ENCODE assay signal across 14 cellular contexts in the genomic region with DNA sequence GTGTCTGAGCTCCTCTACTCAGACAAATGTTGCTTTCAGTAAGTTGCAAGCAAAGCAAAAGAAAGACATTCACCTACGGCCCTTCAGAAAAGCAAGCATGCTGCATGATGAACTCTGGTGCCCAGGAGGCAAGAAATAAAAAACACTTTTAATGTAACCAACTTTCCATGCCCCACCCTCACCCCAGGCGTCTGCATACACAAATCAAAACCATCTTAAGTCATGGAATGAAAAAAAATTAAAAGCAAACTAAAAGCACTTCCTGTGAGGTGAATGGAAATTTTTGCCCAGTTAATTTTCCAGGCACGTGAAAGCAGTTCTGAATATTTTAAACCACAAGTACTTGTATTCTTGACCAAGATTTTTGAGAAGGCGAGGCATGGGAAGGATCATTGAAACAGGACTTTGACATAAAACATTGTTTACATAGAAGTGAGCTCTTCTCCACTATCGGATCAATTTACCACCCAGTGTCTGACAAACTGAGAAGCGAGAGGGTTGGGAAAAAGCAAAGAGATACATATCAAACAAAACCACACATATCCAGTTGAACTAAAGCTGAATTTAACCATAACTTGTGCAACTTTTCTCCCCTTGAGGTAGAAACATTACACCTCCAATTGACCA. TPM values are rescaled to one million over a fixed set of nuclear protein-coding genes. Genes with fewer than 3 reads are reported as not detected.
A peak's percentile ranks its signal among the peaks of the same experiment; 100 is the strongest.
DNase-seq lines count a peak whose midpoint lies in the region; ATAC-seq lines count a peak whose summit lies in the region.
"Had no signal": no experiment of that assay in that cellular context is flagged by ENCODE, and none has a peak within 500 bp of the region (broad histone marks: within the 10 kb centered on the region; RNA-seq: fewer than 3 reads in every experiment).

No MANE protein-coding gene starts in this region.

- peaks cover 0 to 1% (median 0%) of the 10 kb centered on the region in 3 donors for H3K27me3 Mint-ChIP-seq in immature natural killer cell (ENCODE audit: low read depth in 3 of 3)

- peak overlapping the region in 4 of 6 donors; percentile 2 to 46 (median 20) for H3K27ac Mint-ChIP-seq in immature natural killer cell
- H3K27ac Mint-ChIP-seq: stimulated activated naive B cell treated with anti-CD40 and anti-IgM and Interleukin-4, amounts not matched to agents 10 μg/mL and 1 μg/mL and 100 μg/mL, for 72 hours had no signal

- DNase-seq in T-helper 2 cell (peak in 4 of 5 experiments; percentile 17 to 77 (median 36)), immature natural killer cell (no peak), EL (no peak), AG08395 (ENCODE audit: low spot score) (no peak)
- peak; percentile 63 to 67 for DNase-seq in activated T-cell treated with anti-CD3 and anti-CD28 coated beads, Interleukin-2, amount 50 U/mL, for 48 hours
- peak; percentile 61 for DNase-seq in stimulated activated naive CD4-positive, alpha-beta T cell treated with Interleukin-2 at 50 U/mL for 16 hours (lab: John Stamatoyannopoulos, UW)
- DNase-seq: Calu3; colonic mucosa; NCI-H1092 treated with DMSO at 0.1 percent for 48 hours; NCI-H748 treated with DMSO at 0.1 percent for 48 hours; sigmoid colon; stimulated activated naive B cell treated with anti-CD40 and anti-IgM and Interleukin-4, amounts not matched to agents 10 μg/mL and 1 μg/mL and 100 μg/mL, for 72 hours had no signal

- H3K4me3 Mint-ChIP-seq in immature natural killer cell: peak overlapping the region in 3 of 5 donors; percentile 7 to 51 (median 31)
- H3K4me3 Mint-ChIP-seq: stimulated activated naive B cell treated with anti-CD40 and anti-IgM and Interleukin-4, amounts not matched to agents 10 μg/mL and 1 μg/mL and 100 μg/mL, for 72 hours had no signal

- no peaks in the 10 kb centered on the region for H3K36me3 Mint-ChIP-seq in immature natural killer cell
- H3K36me3 Mint-ChIP-seq: stimulated activated naive B cell treated with anti-CD40 and anti-IgM and Interleukin-4, amounts not matched to agents 10 μg/mL and 1 μg/mL and 100 μg/mL, for 72 hours had no signal

- no peak for ATAC-seq in HG03159 (IDR thresholded peaks at IDR 0.05; ENCODE audit: unreplicated experiment)

- no peaks in the 10 kb centered on the region for H3K9me3 Mint-ChIP-seq in immature natural killer cell

- H3K4me1 Mint-ChIP-seq in immature natural killer cell: peaks cover 33 to 54% of the 10 kb centered on the region in 2 donors

RNA-seq across cellular contexts. Expression of gene ICOS, which starts 2.4 kb away (rescaled TPM):
- under 1 TPM; 0.13 to 0.97 (median 0.80) TPM for polyA plus RNA-seq in immature natural killer cell
- polyA plus RNA-seq: H1 had no signal

Comparison
In these comparisons a context has a peak if more than half of its experiments do, and no peak if none do; other contexts are left out.
1. DNase-seq: peak in T-helper 2 cell (4 of 5), activated T-cell treated with anti-CD3 and anti-CD28 coated beads, Interleukin-2, amount 50 U/mL, for 48 hours (2 of 2) and stimulated activated naive CD4-positive, alpha-beta T cell treated with Interleukin-2 at 50 U/mL for 16 hours (single experiment); none in immature natural killer cell (0 of 3), EL (single experiment) and AG08395 (single experiment).